Comparison of ENCODE assay signal across 10 cellular contexts in the genomic region with DNA sequence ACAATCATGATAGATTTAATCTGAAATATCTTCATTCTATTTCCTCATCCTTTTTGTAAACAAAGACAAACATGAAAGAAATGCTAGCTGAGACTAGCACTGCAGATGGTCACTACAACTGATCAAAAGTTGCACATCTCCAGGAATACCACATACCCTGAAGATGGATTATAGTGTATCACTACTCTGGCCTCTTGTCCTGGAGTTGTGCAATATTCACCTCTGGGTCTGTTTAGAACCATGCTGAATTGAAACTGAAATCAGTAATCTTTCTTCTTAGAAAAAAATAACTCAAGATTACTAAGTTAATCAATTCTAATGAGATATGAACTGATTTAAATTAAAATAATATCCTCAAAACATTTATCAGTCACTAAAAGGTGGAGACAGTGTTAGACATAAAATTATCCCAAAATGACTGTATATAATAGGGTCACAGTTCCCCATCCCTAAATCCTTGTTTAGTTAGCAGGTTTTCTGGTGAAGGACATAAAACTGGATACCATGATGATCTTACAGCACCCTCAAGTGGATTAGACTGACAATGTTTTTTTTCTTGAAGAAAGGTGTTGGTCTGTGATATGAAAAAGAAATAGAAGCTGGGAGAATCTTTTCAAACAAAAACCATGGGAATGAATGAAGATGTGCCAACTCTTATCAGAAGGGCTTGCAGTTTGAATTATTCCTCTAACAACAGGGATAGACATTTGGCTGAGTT. TPM values are rescaled to one million over a fixed set of nuclear protein-coding genes. Genes with fewer than 3 reads are reported as not detected.
DNase-seq lines count a peak whose midpoint lies in the region; ATAC-seq and TF ChIP-seq lines count a peak whose summit lies in the region.
"Had no signal": no experiment of that assay in that cellular context is flagged by ENCODE, and none has a peak within 500 bp of the region (broad histone marks: within the 10 kb centered on the region; RNA-seq: fewer than 3 reads in every experiment).

No MANE protein-coding gene starts in this region.

- no peak overlapping the region for H3K4me3 Mint-ChIP-seq in activated CD4-positive, alpha-beta memory T cell treated with anti-CD3 and anti-CD28 coated beads, Interleukin-2, amount 10 ng/mL, durations not matched to agents 7 days and 5 days
- H3K4me3 Mint-ChIP-seq: stimulated activated naive CD8-positive, alpha-beta T cell treated with anti-CD3 and anti-CD28 coated beads, Interleukin-15, Interleukin-2, amounts not matched to agents 100 ng/mL and 50 ng/mL, for 24 hours had no signal

- H3K27ac Mint-ChIP-seq in activated CD4-positive, alpha-beta memory T cell treated with anti-CD3 and anti-CD28 coated beads, Interleukin-2, amount 10 ng/mL, durations not matched to agents 7 days and 5 days, result no peak overlapping the region
- H3K27ac Mint-ChIP-seq: stimulated activated naive CD8-positive, alpha-beta T cell treated with anti-CD3 and anti-CD28 coated beads, Interleukin-15, Interleukin-2, amounts not matched to agents 100 ng/mL and 50 ng/mL, for 24 hours had no signal

- H3K36me3 Mint-ChIP-seq in activated CD4-positive, alpha-beta memory T cell treated with anti-CD3 and anti-CD28 coated beads, Interleukin-2, amount 10 ng/mL, durations not matched to agents 7 days and 5 days (ENCODE audit: low read depth), result no peaks in the 10 kb centered on the region

- H3K27me3 Mint-ChIP-seq in activated CD4-positive, alpha-beta memory T cell treated with anti-CD3 and anti-CD28 coated beads, Interleukin-2, amount 10 ng/mL, durations not matched to agents 7 days and 5 days, result peaks cover 12% of the 10 kb centered on the region

- ATAC-seq in GM19023 (IDR thresholded peaks at IDR 0.05; ENCODE audit: unreplicated experiment) (peak; percentile 62), HG03439 (IDR thresholded peaks at IDR 0.05; ENCODE audit: unreplicated experiment) (no peak)

- peak; percentile 70 for TF ChIP-seq CTCF in AG10803 (conservative IDR thresholded peaks at IDR 0.05; ENCODE audit: low read length)
- TF ChIP-seq CTCF in fibroblast of the aortic adventitia (IDR thresholded peaks at IDR 0.05; ENCODE audit: insufficient read depth, low read length), result peak; percentile 70

- H3K4me3 ChIP-seq in AG10803 (ENCODE audit: low read length) (no peak overlapping the region), fibroblast of the aortic adventitia (ENCODE audit: low read depth, low read length) (no peak overlapping the region)
- H3K4me3 ChIP-seq: HAP-1 had no signal

- POLR2A ChIA-PET in activated CD4-positive, alpha-beta memory T cell treated with anti-CD3 and anti-CD28 coated beads, Interleukin-2, amount 10 ng/mL, durations not matched to agents 7 days and 5 days (lab: Charles Lee), result no interaction called here

- no peaks in the 10 kb centered on the region for H3K4me1 Mint-ChIP-seq in activated CD4-positive, alpha-beta memory T cell treated with anti-CD3 and anti-CD28 coated beads, Interleukin-2, amount 10 ng/mL, durations not matched to agents 7 days and 5 days

- CTCF ChIA-PET in activated CD4-positive, alpha-beta memory T cell treated with anti-CD3 and anti-CD28 coated beads, Interleukin-2, amount 10 ng/mL, durations not matched to agents 7 days and 5 days (lab: Charles Lee), result interaction anchor here (0.7 to 1.2 kb wide), 3 partner anchors 12 to 671 kb away, joined by 3 to 4 read pairs (median 4); no protein-coding TSS in a partner anchor

- no peaks in the 10 kb centered on the region for H3K9me3 Mint-ChIP-seq in activated CD4-positive, alpha-beta memory T cell treated with anti-CD3 and anti-CD28 coated beads, Interleukin-2, amount 10 ng/mL, durations not matched to agents 7 days and 5 days
- H3K9me3 Mint-ChIP-seq: stimulated activated naive CD8-positive, alpha-beta T cell treated with anti-CD3 and anti-CD28 coated beads, Interleukin-15, Interleukin-2, amounts not matched to agents 100 ng/mL and 50 ng/mL, for 24 hours had no signal

- DNase-seq in AG10803 (ENCODE audit: low read depth), result peak; percentile 51
- DNase-seq in HPDE6-E6E7 (ENCODE audit: extremely low spot score), result peak; percentile 26
- DNase-seq in NOMO-1 treated with dmso at 0.1 percent for 144 hours (lab: John Stamatoyannopoulos, UW; ENCODE audit: unreplicated experiment), result peak; percentile 15
- peak; percentile 85 for DNase-seq in fibroblast of the aortic adventitia (ENCODE audit: low read depth)
- DNase-seq in activated CD4-positive, alpha-beta memory T cell treated with anti-CD3 and anti-CD28 coated beads, Interleukin-2, amount 10 ng/mL, durations not matched to agents 7 days and 5 days, result no peak
- no peak for DNase-seq in C1 segment of cervical spinal cord (lab: John Stamatoyannopoulos, UW)

RNA-seq across cellular contexts. Expression of gene TTC14, which starts 7.2 kb away (rescaled TPM):
- 43.5 and 105 TPM in 2 replicates for total RNA-seq in fibroblast of the aortic adventitia (ENCODE audit: low replicate concordance)
- total RNA-seq in activated CD4-positive, alpha-beta memory T cell treated with anti-CD3 and anti-CD28 coated beads, Interleukin-2, amount 10 ng/mL, durations not matched to agents 7 days and 5 days, result 10 to 100 TPM; 66.2 to 68.7 TPM

Comparison
In these comparisons a context has a peak if more than half of its experiments do, and no peak if none do; other contexts are left out.
1. DNase-seq: peak in AG10803 (single experiment), HPDE6-E6E7 (single experiment), NOMO-1 treated with dmso at 0.1 percent for 144 hours (single experiment) and fibroblast of the aortic adventitia (single experiment); none in activated CD4-positive, alpha-beta memory T cell treated with anti-CD3 and anti-CD28 coated beads, Interleukin-2, amount 10 ng/mL, durations not matched to agents 7 days and 5 days (single experiment) and C1 segment of cervical spinal cord (0 of 14).